ENCODE assay signal across 1 cellular context in genomic region chr6:6556162-6556737, GRCh38.
A peak's percentile ranks its signal among the peaks of the same experiment; 100 is the strongest.
TF ChIP-seq lines count a peak whose summit lies in the region.

No MANE protein-coding gene starts in this region.

TF ChIP-seq in K562, 482 proteins besides CTCF, POLR2A, EP300 and RAD21:
- TF ChIP-seq PRDM10 (IDR thresholded peaks at IDR 0.05; ENCODE audit: partially characterized antibody): peak; percentile 29
- TF ChIP-seq CC2D1A (IDR thresholded peaks at IDR 0.05): no peak
- 0 out of 2 replicates have a peak, but pooled peaks have one; percentile 51 for TF ChIP-seq IRF9 (tag; IDR thresholded peaks at IDR 0.05)
- 0 out of 2 replicates have a peak, but pooled peaks have one; percentile 29 for TF ChIP-seq ATF3 (IDR thresholded peaks at IDR 0.05)
- TF ChIP-seq ATF3 (CRISPR knock-in tag; conservative IDR thresholded peaks at IDR 0.05): no peak
- TF ChIP-seq MAX (CRISPR knock-in tag; IDR thresholded peaks at IDR 0.05): no peak
- TF ChIP-seq L3MBTL2 (IDR thresholded peaks at IDR 0.05): no peak
- TF ChIP-seq FOSL1 (tag; conservative IDR thresholded peaks at IDR 0.05): peak; percentile 40; the same call in 1 of the 2 replicates
- no peak for TF ChIP-seq CEBPG (CRISPR knock-in tag; IDR thresholded peaks at IDR 0.05)
- peak in 1 of 2 experiments; percentile 98; a peak in 2 of 4 replicates for TF ChIP-seq CEBPG (tag; conservative IDR thresholded peaks at IDR 0.05 in 1 of 2, IDR thresholded peaks at IDR 0.05 in 1 of 2)
